ENCODE assay signal across 24 cellular contexts in genomic region chr6:12950879-12951814, GRCh38.
"Had no signal": no experiment of that assay in that cellular context is flagged by ENCODE, and none has a peak within 500 bp of the region (broad histone marks: within the 10 kb centered on the region; RNA-seq: fewer than 3 reads in every experiment).

No MANE protein-coding gene starts in this region.

- H3K27me3 ChIP-seq: breast epithelium, esophagus muscularis mucosa, neutrophil, testis, uterus had no signal

- H3K4me1 ChIP-seq: breast epithelium, gastrocnemius medialis, parathyroid adenoma, uterus had no signal

- DNase-seq: activated CD4-positive, alpha-beta T cell treated with anti-CD3 and anti-CD28 coated beads for 36 hours; activated CD4-positive, alpha-beta T cell treated with anti-CD3 and anti-CD28 coated beads, Interleukin-2, amount 50 U/mL, for 4 hours; activated CD8-positive, alpha-beta memory T cell treated with anti-CD3 and anti-CD28 coated beads for 24 hours; activated CD8-positive, alpha-beta memory T cell treated with anti-CD3 and anti-CD28 coated beads, Interleukin-2, amount 50 U/mL, for 4 hours; activated naive CD4-positive, alpha-beta T cell treated with Interleukin-2 at 50 U/mL for 16 hours; activated naive CD8-positive, alpha-beta T cell treated with anti-CD3 and anti-CD28 coated beads for 36 hours; activated T-cell treated with anti-CD3 and anti-CD28 coated beads, Interleukin-2, amount 50 U/mL, for 24 hours; cerebellar nuclear complex; gastrocnemius medialis; sigmoid colon; stimulated activated CD4-positive, alpha-beta T cell treated with anti-CD3 and anti-CD28 coated beads, Interleukin-15, amount 100 ng/mL, for 24 hours; stimulated activated naive B cell treated with anti-CD40 and anti-IgM and Interleukin-4, amounts not matched to agents 10 μg/mL and 1 μg/mL and 100 μg/mL, for 72 hours; T-helper 9 cell; testis; trophoblast cell; uterus had no signal

- H3K36me3 ChIP-seq: breast epithelium, esophagus muscularis mucosa, gastrocnemius medialis, neutrophil, sigmoid colon, uterus had no signal

- ATAC-seq: activated CD4-positive, alpha-beta T cell treated with anti-CD3 and anti-CD28 coated beads for 36 hours; gastrocnemius medialis; stimulated activated naive B cell treated with anti-CD40 and anti-IgM and Interleukin-4, amounts not matched to agents 10 μg/mL and 1 μg/mL and 100 μg/mL, for 72 hours had no signal

- H3K9me3 ChIP-seq: breast epithelium, esophagus muscularis mucosa, gastrocnemius medialis, neutrophil, sigmoid colon, testis, uterus had no signal

- FAIRE-seq: astrocyte, keratinocyte had no signal

- H3K9ac ChIP-seq: parathyroid adenoma had no signal

- H3K27ac ChIP-seq: breast epithelium, coronary artery, esophagus muscularis mucosa, gastrocnemius medialis, neutrophil, parathyroid adenoma, testis, uterus had no signal

- H3K4me3 ChIP-seq: breast epithelium, coronary artery, esophagus muscularis mucosa, gastrocnemius medialis, sigmoid colon, smooth muscle cell, testis, uterus had no signal
